8 cellular contexts compared by ENCODE assay signal in genomic region chr1:93907718-93908117, GRCh38. TPM values are rescaled to one million over a fixed set of nuclear protein-coding genes. Genes with fewer than 3 reads are reported as not detected.
DNase-seq lines count a peak whose midpoint lies in the region; ATAC-seq, FAIRE-seq and TF ChIP-seq lines count a peak whose summit lies in the region.

No MANE protein-coding gene starts in this region.

- H3K9me3 Mint-ChIP-seq in CD8-positive, alpha-beta memory T cell, result peaks cover 0 to 2% (median 0%) of the 10 kb centered on the region in 5 donors
- no peaks in the 10 kb centered on the region for H3K9me3 Mint-ChIP-seq in IgD-negative memory B cell

- H3K27ac ChIP-seq in CD8-positive, alpha-beta memory T cell (ENCODE audit: low read depth, low read length), result peak overlapping the region; percentile 87
- H3K27ac ChIP-seq in right cardiac atrium (ENCODE audit: low read length) (no peak overlapping the region), thyroid gland (peak overlapping the region; percentile 56 to 79 (median 72)), colonic mucosa (no peak overlapping the region)

- H3K27ac Mint-ChIP-seq in CD8-positive, alpha-beta memory T cell, result peak overlapping the region in 7 of 8 donors; percentile 58 to 92 (median 75)
- H3K27ac Mint-ChIP-seq in IgD-negative memory B cell, result peak overlapping the region in 2 of 3 donors; percentile 53 to 74

- no peaks in the 10 kb centered on the region for H3K9me3 ChIP-seq in CD8-positive, alpha-beta memory T cell (ENCODE audit: low read length)
- H3K9me3 ChIP-seq in right cardiac atrium (ENCODE audit: control insufficient read depth, low read length) (no peaks in the 10 kb centered on the region), thyroid gland (no peaks in the 10 kb centered on the region), colonic mucosa (no peaks in the 10 kb centered on the region)

- ATAC-seq in right cardiac atrium (no peak), HG02763 (IDR thresholded peaks at IDR 0.05; ENCODE audit: unreplicated experiment) (no peak)

- POLR2A ChIA-PET in CD8-positive, alpha-beta memory T cell (lab: Charles Lee), result interaction anchor here (3.0 kb wide), 2 partner anchors 29 to 61 kb away, joined by 16 to 23 read pairs; partner anchors contain the start of gene DNTTIP2

- peak overlapping the region; percentile 63 to 97 (median 91) for H3K4me3 Mint-ChIP-seq in CD8-positive, alpha-beta memory T cell
- peak overlapping the region; percentile 25 to 87 (median 71) for H3K4me3 Mint-ChIP-seq in IgD-negative memory B cell

- H3K4me3 ChIP-seq in CD8-positive, alpha-beta memory T cell (ENCODE audit: low read length), result no peak overlapping the region
- peak overlapping the region; percentile 97 for H3K4me3 ChIP-seq in WI38 (ENCODE audit: low read depth, low read length)
- H3K4me3 ChIP-seq in right cardiac atrium (ENCODE audit: low read length), result peak overlapping the region; percentile 60
- H3K4me3 ChIP-seq in thyroid gland (replicated peaks in 1 of 3), result peak overlapping the region in 1 of 3 donors; percentile 72
- H3K4me3 ChIP-seq in colonic mucosa, result no peak overlapping the region

- H3K4me1 ChIP-seq in CD8-positive, alpha-beta memory T cell (ENCODE audit: insufficient read depth, low read length), result peaks cover 29% of the 10 kb centered on the region
- H3K4me1 ChIP-seq in right cardiac atrium (ENCODE audit: control insufficient read depth, insufficient read depth, low read length) (no peaks in the 10 kb centered on the region), thyroid gland (peaks cover 27 to 43% of the 10 kb centered on the region in 2 donors), colonic mucosa (no peaks in the 10 kb centered on the region)

- DNase-seq in CD8-positive, alpha-beta memory T cell, result no peak
- DNase-seq in right cardiac atrium, result peak in 2 of 3 donors; percentile 27 to 66
- peak; percentile 94 for DNase-seq in thyroid gland
- DNase-seq in colonic mucosa, result no peak
- DNase-seq in frontal cortex (ENCODE audit: low spot score in 2 of 2), result no peak

- CTCF ChIA-PET in CD8-positive, alpha-beta memory T cell (lab: Charles Lee), result interaction anchor here (1.1 kb wide), 1 partner anchor 61 kb away, joined by 3 read pairs; no protein-coding TSS in a partner anchor

- peak overlapping the region in 1 of 2 donors; percentile 9 for H3K9ac ChIP-seq in colonic mucosa (ENCODE audit: low read depth in 2 of 2, low read length in 2 of 2)

- no peak for FAIRE-seq in frontal cortex (lab: Jason Lieb, UNC)

- intact Hi-C loops in right cardiac atrium (cut with DNase I) (no loop called here), thyroid gland (cut with DNase I) (no loop called here), colonic mucosa (cut with DNase I) (no loop called here)

- TF ChIP-seq POLR2A in thyroid gland (IDR thresholded peaks at IDR 0.05), result peak in 1 of 2 donors; percentile 38

- WGBS in right cardiac atrium, result 57% methylated on average over 3 of the region's 3 CpGs
- WGBS in thyroid gland, 2 donors, result 33 to 38% methylated on average over 3 of the region's 3 CpGs

- peaks cover 44 to 58% (median 58%) of the 10 kb centered on the region in 3 donors for H3K4me1 Mint-ChIP-seq in CD8-positive, alpha-beta memory T cell
- peaks cover 21 to 35% (median 28%) of the 10 kb centered on the region in 3 donors for H3K4me1 Mint-ChIP-seq in IgD-negative memory B cell

- no peaks in the 10 kb centered on the region for H3K36me3 ChIP-seq in CD8-positive, alpha-beta memory T cell (ENCODE audit: insufficient read depth, low read length)
- H3K36me3 ChIP-seq in thyroid gland (no peaks in the 10 kb centered on the region), colonic mucosa (no peaks in the 10 kb centered on the region)

- TF ChIP-seq CTCF in WI38 (IDR thresholded peaks at IDR 0.05; ENCODE audit: low read depth, low read length), result no peak
- no peak for TF ChIP-seq CTCF in thyroid gland (IDR thresholded peaks at IDR 0.05)
- no peak for TF ChIP-seq CTCF in colonic mucosa (IDR thresholded peaks at IDR 0.05)

- H3K27me3 ChIP-seq in CD8-positive, alpha-beta memory T cell (ENCODE audit: insufficient read depth, low read length, poor library complexity, severe bottlenecking), result no peaks in the 10 kb centered on the region
- H3K27me3 ChIP-seq in right cardiac atrium (ENCODE audit: control insufficient read depth, insufficient read depth) (no peaks in the 10 kb centered on the region), thyroid gland (no peaks in the 10 kb centered on the region), colonic mucosa (no peaks in the 10 kb centered on the region)

- peaks cover 0 to 12% (median under 1%) of the 10 kb centered on the region in 3 donors for H3K36me3 Mint-ChIP-seq in CD8-positive, alpha-beta memory T cell
- no peaks in the 10 kb centered on the region for H3K36me3 Mint-ChIP-seq in IgD-negative memory B cell

- peaks cover 0 to 3% of the 10 kb centered on the region in 2 donors for H3K27me3 Mint-ChIP-seq in CD8-positive, alpha-beta memory T cell
- no peaks in the 10 kb centered on the region for H3K27me3 Mint-ChIP-seq in IgD-negative memory B cell

RNA-seq across cellular contexts. Expression of gene GCLM, which starts 1.5 kb away (rescaled TPM):
- total RNA-seq in CD8-positive, alpha-beta memory T cell, result 10 to 100 TPM; 24.6 to 24.8 TPM
- polyA plus RNA-seq in CD8-positive, alpha-beta memory T cell, result 36.1 TPM
- polyA plus RNA-seq in IgD-negative memory B cell (9.9 TPM), right cardiac atrium (3.8 TPM)
- total RNA-seq in right cardiac atrium (10 to 100 TPM in 2 of 4 donors, 1 to 10 TPM in 2; 9.3 to 10.4 (median 10.1) TPM), thyroid gland (10 to 100 TPM; 27.0 to 56.2 (median 43.4) TPM), colonic mucosa (10 to 100 TPM; 17.7 to 19.4 TPM), frontal cortex (9.0 TPM)

RNA-seq across cellular contexts. Expression of gene DNTTIP2, which starts 28.7 kb away (rescaled TPM):
- total RNA-seq in CD8-positive, alpha-beta memory T cell, result 100 to 1,000 TPM; 100 to 109 TPM
- 87.5 TPM for polyA plus RNA-seq in CD8-positive, alpha-beta memory T cell
- polyA plus RNA-seq in IgD-negative memory B cell, result 76.5 TPM
- 10 to 100 TPM; 33.3 to 43.5 (median 39.4) TPM for total RNA-seq in right cardiac atrium
- polyA plus RNA-seq in right cardiac atrium, result 35.1 TPM
- total RNA-seq in thyroid gland, result 10 to 100 TPM; 21.9 to 32.0 (median 27.2) TPM
- 10 to 100 TPM; 36.1 to 36.4 TPM for total RNA-seq in colonic mucosa
- 20.8 TPM for total RNA-seq in frontal cortex

Comparison
In these comparisons a context has a peak if more than half of its experiments do, and no peak if none do; other contexts are left out.
1. DNase-seq: peak in right cardiac atrium (2 of 3) and thyroid gland (2 of 2); none in CD8-positive, alpha-beta memory T cell (0 of 5), colonic mucosa (single experiment) and frontal cortex (0 of 2).
2. H3K27ac ChIP-seq: peak in CD8-positive, alpha-beta memory T cell (single experiment) and thyroid gland (3 of 3); none in right cardiac atrium (single experiment) and colonic mucosa (single experiment).
3. H3K4me3 ChIP-seq: peak in WI38 (single experiment) and right cardiac atrium (single experiment); none in CD8-positive, alpha-beta memory T cell (single experiment) and colonic mucosa (single experiment).